Comparison of ENCODE assay signal across 28 cellular contexts in genomic region chr6:137654365-137654981, GRCh38.
"Had no signal": no experiment of that assay in that cellular context is flagged by ENCODE, and none has a peak within 500 bp of the region (broad histone marks: within the 10 kb centered on the region; RNA-seq: fewer than 3 reads in every experiment).

No MANE protein-coding gene starts in this region.

- H3K4me3 Mint-ChIP-seq: mesothelial cell of epicardium; naive thymus-derived CD4-positive, alpha-beta T cell; natural killer cell treated with Interleukin-12 subunit alpha and Interleukin-12 subunit beta and Interleukin-15 and Interleukin-18, amount 100 ng/mL, for 72 hours; stimulated activated naive B cell treated with anti-CD40 and anti-IgM and Interleukin-4, amounts not matched to agents 10 μg/mL and 1 μg/mL and 100 μg/mL, for 72 hours had no signal

- H3K27me3 Mint-ChIP-seq: progenitor cell of endocrine pancreas had no signal

- DNase-seq: islet precursor cell; kidney glomerular epithelial cell; left cardiac atrium; lower lobe of right lung; mammary epithelial cell; mesenchymal stem cell; naive thymus-derived CD4-positive, alpha-beta T cell; ovary; stimulated activated CD4-positive, alpha-beta T cell treated with anti-CD3 and anti-CD28 coated beads, Interleukin-12 subunit alpha, Interleukin-12 subunit beta, amount 100 ng/mL, for 4 hours; stimulated activated CD4-positive, alpha-beta T cell treated with anti-CD3 and anti-CD28 coated beads, Interleukin-15, amount 100 ng/mL, for 24 hours; stimulated activated CD4-positive, alpha-beta T cell treated with anti-CD3 and anti-CD28 coated beads, Interleukin-2, amount 100 ng/mL, for 24 hours; stimulated activated CD4-positive, alpha-beta T cell treated with anti-CD3 and anti-CD28 coated beads, Interleukin-4, amount 100 ng/mL, for 1 hour; stimulated activated naive B cell treated with anti-CD40 and anti-IgM and Interleukin-4, amounts not matched to agents 10 μg/mL and 1 μg/mL and 100 μg/mL, for 72 hours; stimulated activated naive CD8-positive, alpha-beta T cell treated with anti-CD3 and anti-CD28 coated beads, Interleukin-15, Interleukin-2, amounts not matched to agents 100 U/mL and 50 U/mL, for 24 hours; stomach; testis; thyroid gland; transverse colon; upper lobe of left lung had no signal

- H2AFZ ChIP-seq: hepatocyte had no signal

- H3K27ac Mint-ChIP-seq: mesothelial cell of epicardium; naive thymus-derived CD4-positive, alpha-beta T cell; natural killer cell treated with Interleukin-12 subunit alpha and Interleukin-12 subunit beta and Interleukin-15 and Interleukin-18, amount 100 ng/mL, for 72 hours; progenitor cell of endocrine pancreas; stimulated activated naive B cell treated with anti-CD40 and anti-IgM and Interleukin-4, amounts not matched to agents 10 μg/mL and 1 μg/mL and 100 μg/mL, for 72 hours had no signal

- H3K4me1 Mint-ChIP-seq: stimulated activated naive B cell treated with anti-CD40 and anti-IgM and Interleukin-4, amounts not matched to agents 10 μg/mL and 1 μg/mL and 100 μg/mL, for 72 hours had no signal

- H3K27ac ChIP-seq: hepatocyte, lower lobe of right lung, ovary, right atrium auricular region, skin epidermis, stomach, testis, thyroid gland, transverse colon, upper lobe of left lung, vagina had no signal

- H3K4me2 ChIP-seq: hepatocyte had no signal

- H3K27me3 ChIP-seq: hepatocyte, ovary, right atrium auricular region, stomach, testis, thyroid gland, transverse colon, upper lobe of left lung, vagina had no signal

- ATAC-seq: left cardiac atrium; left lobe of liver; lower lobe of right lung; naive thymus-derived CD4-positive, alpha-beta T cell; natural killer cell treated with Interleukin-12 subunit alpha and Interleukin-12 subunit beta and Interleukin-15 and Interleukin-18, amount 100 ng/mL, for 72 hours; sciatic nerve; stimulated activated naive B cell treated with anti-CD40 and anti-IgM and Interleukin-4, amounts not matched to agents 10 μg/mL and 1 μg/mL and 100 μg/mL, for 72 hours; stimulated activated naive CD8-positive, alpha-beta T cell treated with anti-CD3 and anti-CD28 coated beads, Interleukin-15, Interleukin-2, amounts not matched to agents 100 U/mL and 50 U/mL, for 24 hours had no signal

- H3K79me2 ChIP-seq: hepatocyte had no signal

- H3K4me1 ChIP-seq: lower lobe of right lung, right atrium auricular region, testis, thyroid gland, upper lobe of left lung, vagina had no signal

- H3K4me3 ChIP-seq: hepatocyte, lower lobe of right lung, ovary, right atrium auricular region, skin epidermis, stomach, testis, thyroid gland, transverse colon, upper lobe of left lung, vagina had no signal

- H3K9me3 ChIP-seq: testis, thyroid gland, vagina had no signal

- H3K36me3 ChIP-seq: lower lobe of right lung, ovary, right atrium auricular region, stomach, thyroid gland, transverse colon, upper lobe of left lung, vagina had no signal
